14 cellular contexts compared by ENCODE assay signal in the genomic region with DNA sequence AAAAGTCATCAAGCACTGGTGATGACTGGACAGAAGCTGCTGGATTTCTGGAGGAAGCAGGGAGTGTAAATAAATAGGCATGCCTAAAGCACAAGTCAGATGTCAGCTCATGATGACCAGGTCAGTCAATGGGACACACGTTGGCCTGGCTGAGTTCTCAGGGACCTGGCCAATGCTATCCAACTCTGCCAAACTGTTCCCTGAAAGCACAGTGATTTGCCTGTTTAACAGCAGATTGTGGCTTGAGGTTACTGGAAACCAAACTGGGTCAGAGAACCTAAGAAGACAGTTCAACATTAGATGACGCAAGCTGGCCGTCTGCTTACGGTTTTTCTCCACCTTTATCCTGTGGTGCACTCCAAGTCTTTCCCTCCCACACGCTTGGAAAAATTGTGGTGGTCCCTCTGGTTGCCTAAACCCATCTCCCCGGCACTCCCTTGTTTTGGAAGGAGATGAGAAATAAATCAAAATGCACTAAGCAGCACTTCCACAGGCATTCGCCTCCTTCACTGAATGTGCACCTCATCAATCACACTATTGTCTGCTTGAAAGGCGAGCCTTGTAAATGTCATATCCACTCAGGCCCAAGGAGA.
DNase-seq lines count a peak whose midpoint lies in the region; ATAC-seq and TF ChIP-seq lines count a peak whose summit lies in the region.
"Had no signal": no experiment of that assay in that cellular context is flagged by ENCODE, and none has a peak within 500 bp of the region (broad histone marks: within the 10 kb centered on the region; RNA-seq: fewer than 3 reads in every experiment).

No MANE protein-coding gene starts in this region.

- intact Hi-C loops in left cardiac atrium (cut with DNase I) = no loop called here
- intact Hi-C loops in Right ventricle myocardium inferior (cut with DNase I) = no loop called here
- intact Hi-C loops in activated CD4-positive, alpha-beta memory T cell treated with anti-CD3 and anti-CD28 coated beads for 36 hours (cut with micrococcal nuclease) = no loop called here

- H3K27me3 Mint-ChIP-seq in brain = no peaks in the 10 kb centered on the region
- no peaks in the 10 kb centered on the region for H3K27me3 Mint-ChIP-seq in activated CD4-positive, alpha-beta memory T cell treated with anti-CD3 and anti-CD28 coated beads for 36 hours

- H3K36me3 Mint-ChIP-seq in brain = peaks cover 58% of the 10 kb centered on the region
- H3K36me3 Mint-ChIP-seq in activated CD4-positive, alpha-beta memory T cell treated with anti-CD3 and anti-CD28 coated beads for 36 hours = peaks cover 41% of the 10 kb centered on the region

- H3K4me3 Mint-ChIP-seq in brain = peak overlapping the region in 1 of 5 experiments; percentile 28
- H3K4me3 Mint-ChIP-seq in activated CD4-positive, alpha-beta memory T cell treated with anti-CD3 and anti-CD28 coated beads for 36 hours = no peak overlapping the region

- TF ChIP-seq CTCF in brain (conservative IDR thresholded peaks at IDR 0.05) = no peak

- H3K9me3 Mint-ChIP-seq in brain = peaks cover 30 to 48% (median 33%) of the 10 kb centered on the region in 5 experiments
- H3K9me3 Mint-ChIP-seq in activated CD4-positive, alpha-beta memory T cell treated with anti-CD3 and anti-CD28 coated beads for 36 hours = peaks cover 17% of the 10 kb centered on the region

- POLR2A ChIA-PET in activated CD4-positive, alpha-beta memory T cell treated with anti-CD3 and anti-CD28 coated beads for 36 hours (lab: Charles Lee) = no interaction called here

- peaks cover 27% of the 10 kb centered on the region for H3K4me1 Mint-ChIP-seq in brain
- no peaks in the 10 kb centered on the region for H3K4me1 Mint-ChIP-seq in activated CD4-positive, alpha-beta memory T cell treated with anti-CD3 and anti-CD28 coated beads for 36 hours (ENCODE audit: low read depth)

- H3K4me1 ChIP-seq in mesodermal cell (ENCODE audit: control insufficient read depth, insufficient read depth, low read length, poor library complexity, severe bottlenecking) = peaks cover 19% of the 10 kb centered on the region

- DNase-seq in left cardiac atrium (no peak), Right ventricle myocardium inferior (ENCODE audit: missing footprints) (no peak), NCI-H1092 (lab: John Stamatoyannopoulos, UW) (no peak), OCI-M1 (lab: John Stamatoyannopoulos, UW) (no peak)
- DNase-seq in activated CD4-positive, alpha-beta memory T cell treated with anti-CD3 and anti-CD28 coated beads for 36 hours = no peak
- DNase-seq: AML-193, DMS79 treated with DMSO at 0.1 percent for 48 hours, NCI-H524, SHP77 had no signal

- H3K9me3 ChIP-seq in mesodermal cell (ENCODE audit: control insufficient read depth, low read length) = peaks cover 24% of the 10 kb centered on the region

- H3K27ac ChIP-seq in mesodermal cell (ENCODE audit: low read depth, low read length, severe bottlenecking) = peak overlapping the region; percentile 69
- H3K27ac ChIP-seq: adrenal gland had no signal

- H3K36me3 ChIP-seq in mesodermal cell (ENCODE audit: control insufficient read depth, insufficient read depth, low read length) = peaks cover 39% of the 10 kb centered on the region
- H3K36me3 ChIP-seq: adrenal gland had no signal

- CTCF ChIA-PET in activated CD4-positive, alpha-beta memory T cell treated with anti-CD3 and anti-CD28 coated beads for 36 hours (lab: Charles Lee) = no interaction called here

- peak overlapping the region in 3 of 5 experiments; percentile 73 to 86 (median 74) for H3K27ac Mint-ChIP-seq in brain
- H3K27ac Mint-ChIP-seq in activated CD4-positive, alpha-beta memory T cell treated with anti-CD3 and anti-CD28 coated beads for 36 hours = no peak overlapping the region

- no peak overlapping the region for H3K4me3 ChIP-seq in mesodermal cell (ENCODE audit: extremely low read depth, insufficient read depth, low read length, poor library complexity, severe bottlenecking)
- H3K4me3 ChIP-seq: adrenal gland, tibial nerve had no signal

- WGBS in mesodermal cell (ENCODE audit: insufficient coverage in 2 of 2), 2 experiments = 92% methylated on average over 4 to 6 of the region's 8 CpGs

- ATAC-seq in left cardiac atrium (peak; percentile 68 to 87), Right ventricle myocardium inferior (no peak), GM21786 (IDR thresholded peaks at IDR 0.05; ENCODE audit: unreplicated experiment) (no peak)

Comparison
In these comparisons a context has a peak if more than half of its experiments do, and no peak if none do; other contexts are left out.
1. ATAC-seq: peak in left cardiac atrium (2 of 2); none in Right ventricle myocardium inferior (single experiment) and GM21786 (single experiment).